Comparison of ENCODE assay signal across 40 cellular contexts in genomic region chr19:54074851-54075250, GRCh38. TPM values are rescaled to one million over a fixed set of nuclear protein-coding genes. Genes with fewer than 3 reads are reported as not detected.
"Had no signal": no experiment of that assay in that cellular context is flagged by ENCODE, and none has a peak within 500 bp of the region (broad histone marks: within the 10 kb centered on the region; RNA-seq: fewer than 3 reads in every experiment).

No MANE protein-coding gene starts in this region.

- H3K36me3 ChIP-seq: MG63 had no signal

- DNase-seq: Karpas-422, Kasumi-1, MG63, MM.1S, MV-4-11, NCI-H1048, NCI-H1092, NCI-H1092 treated with DMSO at 0.1 percent for 48 hours, NCI-H1105, NCI-H1105 treated with DMSO at 0.1 percent for 48 hours, NCI-H1417, NCI-H1417 treated with DMSO at 0.1 percent for 48 hours, NCI-H1436, NCI-H1436 treated with DMSO at 0.1 percent for 48 hours, NCI-H146, NCI-H1694, NCI-H1694 treated with DMSO at 0.1 percent for 48 hours, NCI-H187, NCI-H187 treated with DMSO at 0.1 percent for 48 hours, NCI-H1930, NCI-H2029, NCI-H2029 treated with DMSO at 0.1 percent for 48 hours, NCI-H2081, NCI-H2081 treated with DMSO at 0.1 percent for 48 hours, NCI-H2107, NCI-H2171, NCI-H2171 treated with DMSO at 0.1 percent for 48 hours, NCI-H2227 treated with DMSO at 0.1 percent for 48 hours, NCI-H226, NCI-H345, NCI-H446, NCI-H446 treated with DMSO at 0.1 percent for 48 hours, NCI-H510A, NCI-H510A treated with DMSO at 0.1 percent for 48 hours, NCI-H524, NCI-H524 treated with DMSO at 0.1 percent for 48 hours had no signal

- H3K4me3 ChIP-seq: MG63 had no signal

RNA-seq across cellular contexts. Expression of gene TARM1, which starts 6.3 kb away (rescaled TPM):
- total RNA-seq: LHCN-M2, M059J, MCF 10A, NCI-H460 had no signal

RNA-seq across cellular contexts. Expression of gene VSTM1, which starts 11.2 kb away (rescaled TPM):
- total RNA-seq: LHCN-M2, M059J, MCF 10A, NCI-H460 had no signal

RNA-seq across cellular contexts. Expression of gene OSCAR, which starts 25.8 kb away (rescaled TPM):
- total RNA-seq: M059J had no signal
